14 cellular contexts compared by ENCODE assay signal in the genomic region with DNA sequence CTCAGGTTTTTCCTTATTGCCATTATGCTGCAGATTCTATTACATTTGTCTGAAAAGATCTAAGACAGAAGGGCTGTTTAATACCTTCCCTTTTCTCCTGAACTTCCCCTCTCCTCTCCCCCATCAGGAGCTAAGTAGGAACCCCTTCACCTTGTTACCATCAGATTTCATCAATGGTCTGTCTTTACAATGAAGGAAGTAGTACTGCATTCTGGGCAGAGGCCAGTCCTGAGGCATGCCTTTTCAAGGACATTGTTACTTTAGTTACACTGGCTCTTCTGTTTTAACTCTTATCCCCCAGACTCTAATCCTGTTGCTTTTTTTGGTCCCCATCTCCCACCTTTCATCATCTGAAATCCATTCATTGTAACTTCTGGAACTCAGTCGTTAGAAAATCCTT. TPM values are rescaled to one million over a fixed set of nuclear protein-coding genes. Genes with fewer than 3 reads are reported as not detected.
A peak's percentile ranks its signal among the peaks of the same experiment; 100 is the strongest.
DNase-seq lines count a peak whose midpoint lies in the region; ATAC-seq lines count a peak whose summit lies in the region.
"Had no signal": no experiment of that assay in that cellular context is flagged by ENCODE, and none has a peak within 500 bp of the region (broad histone marks: within the 10 kb centered on the region; RNA-seq: fewer than 3 reads in every experiment).

No MANE protein-coding gene starts in this region.

- H3K23ac ChIP-seq in mesendoderm (ENCODE audit: low read length), result no peak overlapping the region

- peaks cover 57% of the 10 kb centered on the region for H3K4me1 ChIP-seq in CD4-positive, CD25-positive, alpha-beta regulatory T cell (ENCODE audit: control insufficient read depth, insufficient read depth, low read length, poor library complexity, severe bottlenecking)
- peaks cover 8% of the 10 kb centered on the region for H3K4me1 ChIP-seq in mesendoderm (ENCODE audit: control insufficient read depth, low read depth, low read length)

- no peak overlapping the region for H2BK15ac ChIP-seq in mesendoderm (replicated peaks; ENCODE audit: low read depth)

- peak overlapping the region; percentile 39 for H3K4me3 ChIP-seq in CD4-positive, CD25-positive, alpha-beta regulatory T cell (ENCODE audit: low read depth, low read length)
- no peak overlapping the region for H3K4me3 ChIP-seq in mesendoderm (ENCODE audit: low read length)
- H3K4me3 ChIP-seq: body of pancreas, spleen had no signal

- no peak overlapping the region for H3K4ac ChIP-seq in mesendoderm (ENCODE audit: low read depth, low read length)

- H3K9me3 ChIP-seq in CD4-positive, CD25-positive, alpha-beta regulatory T cell (ENCODE audit: control insufficient read depth in 2 of 2, low read length in 2 of 2), result no peaks in the 10 kb centered on the region
- H3K9me3 ChIP-seq: body of pancreas, spleen had no signal

- no peaks in the 10 kb centered on the region for H3K27me3 ChIP-seq in CD4-positive, CD25-positive, alpha-beta regulatory T cell (ENCODE audit: control insufficient read depth, insufficient read depth, low read length)
- H3K27me3 ChIP-seq in mesendoderm (ENCODE audit: insufficient read depth, low read length, poor library complexity), result no peaks in the 10 kb centered on the region
- H3K27me3 ChIP-seq: body of pancreas, spleen had no signal

- H3K4me2 ChIP-seq in mesendoderm (ENCODE audit: low read length), result no peak overlapping the region

- H3K27ac ChIP-seq in CD4-positive, CD25-positive, alpha-beta regulatory T cell (ENCODE audit: insufficient read depth, low read length, poor library complexity, severe bottlenecking), result no peak overlapping the region
- no peak overlapping the region for H3K27ac ChIP-seq in mesendoderm (ENCODE audit: low read depth, low read length)
- H3K27ac ChIP-seq: spleen had no signal

- H3K9ac ChIP-seq in mesendoderm (ENCODE audit: low read length), result no peak overlapping the region

- no peaks in the 10 kb centered on the region for H3K36me3 ChIP-seq in CD4-positive, CD25-positive, alpha-beta regulatory T cell (ENCODE audit: control insufficient read depth, insufficient read depth, low read length)
- H3K36me3 ChIP-seq in mesendoderm (ENCODE audit: control insufficient read depth, insufficient read depth, low read length), result no peaks in the 10 kb centered on the region

- H3K4me3 Mint-ChIP-seq in CD4-positive, CD25-positive, alpha-beta regulatory T cell, result peak overlapping the region in 3 of 4 donors; percentile 9 to 72 (median 53)
- H3K4me3 Mint-ChIP-seq in activated naive CD8-positive, alpha-beta T cell, result peak overlapping the region; percentile 30

- no peak for ATAC-seq in CD4-positive, CD25-positive, alpha-beta regulatory T cell (ENCODE audit: low read depth in 2 of 2)
- ATAC-seq: body of pancreas had no signal

- no peak overlapping the region for H3K18ac ChIP-seq in mesendoderm (ENCODE audit: low read length)

- peaks cover 90% of the 10 kb centered on the region for H3K79me2 ChIP-seq in mesendoderm (ENCODE audit: control insufficient read depth, insufficient read depth, low read length)

- WGBS in mesendoderm (ENCODE audit: extremely low coverage, insufficient coverage, low lambda C conversion rate), result no CpG with 5 or more reads among the region's 1 CpG

- DNase-seq in AML-193 (lab: John Stamatoyannopoulos, UW), result peak; percentile 13 to 26
- DNase-seq in CD4-positive, CD25-positive, alpha-beta regulatory T cell, result no peak
- peak; percentile 16 for DNase-seq in mesendoderm
- DNase-seq in NAMALWA (ENCODE audit: low spot score), result no peak
- DNase-seq in NCI-H2081 treated with DMSO at 0.1 percent for 48 hours (lab: John Stamatoyannopoulos, UW), result no peak
- no peak for DNase-seq in HuH-7.5 (ENCODE audit: low spot score)
- DNase-seq: C1 segment of cervical spinal cord; effector CD8-positive, alpha-beta T cell; NCI-H1048; RPMI8226; spleen had no signal

- H3K27me3 Mint-ChIP-seq in CD4-positive, CD25-positive, alpha-beta regulatory T cell, result no peaks in the 10 kb centered on the region
- H3K27me3 Mint-ChIP-seq in activated naive CD8-positive, alpha-beta T cell, result no peaks in the 10 kb centered on the region

- H3K79me1 ChIP-seq in mesendoderm (ENCODE audit: low read length), result no peaks in the 10 kb centered on the region

- H2BK5ac ChIP-seq in mesendoderm (ENCODE audit: low read length), result no peak overlapping the region

- peaks cover 66 to 87% (median 80%) of the 10 kb centered on the region in 4 donors for H3K4me1 Mint-ChIP-seq in CD4-positive, CD25-positive, alpha-beta regulatory T cell
- peaks cover 84% of the 10 kb centered on the region for H3K4me1 Mint-ChIP-seq in activated naive CD8-positive, alpha-beta T cell (ENCODE audit: low read depth)

- no peak overlapping the region for H3K56ac ChIP-seq in mesendoderm (ENCODE audit: low read length)

- peak overlapping the region; percentile 0 to 76 (median 42) for H3K27ac Mint-ChIP-seq in CD4-positive, CD25-positive, alpha-beta regulatory T cell
- peak overlapping the region; percentile 62 for H3K27ac Mint-ChIP-seq in activated naive CD8-positive, alpha-beta T cell
- H3K27ac Mint-ChIP-seq: activated T-helper 2 cell treated with anti-CD3 and anti-CD28 coated beads, Interferon-gamma antibody, Interleukin-2, Interleukin-4, amounts not matched to agents 10 μg/mL and 5 μg/mL and 100 μg/mL, durations not matched to agents 14 hours and 24 hours and 36 hours had no signal

- no peak overlapping the region for H4K5ac ChIP-seq in mesendoderm (ENCODE audit: low read length)

- peaks cover 14% of the 10 kb centered on the region for H3K36me3 Mint-ChIP-seq in CD4-positive, CD25-positive, alpha-beta regulatory T cell
- H3K36me3 Mint-ChIP-seq in activated naive CD8-positive, alpha-beta T cell, result peaks cover 7% of the 10 kb centered on the region

- H4K8ac ChIP-seq in mesendoderm (ENCODE audit: low read depth, low read length), result no peak overlapping the region

- no peak overlapping the region for H2BK120ac ChIP-seq in mesendoderm (ENCODE audit: low read depth, low read length)

- H2AK5ac ChIP-seq in mesendoderm (ENCODE audit: low read length), result no peak overlapping the region

- H3K9me3 Mint-ChIP-seq in CD4-positive, CD25-positive, alpha-beta regulatory T cell, result peaks cover 0 to 2% (median 0%) of the 10 kb centered on the region in 7 donors
- no peaks in the 10 kb centered on the region for H3K9me3 Mint-ChIP-seq in activated naive CD8-positive, alpha-beta T cell (ENCODE audit: low read depth)
- H3K9me3 Mint-ChIP-seq: activated T-helper 2 cell treated with anti-CD3 and anti-CD28 coated beads, Interferon-gamma antibody, Interleukin-2, Interleukin-4, amounts not matched to agents 10 μg/mL and 5 μg/mL and 100 μg/mL, durations not matched to agents 14 hours and 24 hours and 36 hours had no signal

RNA-seq across cellular contexts. Expression of gene CTNNB1, which starts 8.1 kb away (rescaled TPM):
- 177 TPM for total RNA-seq in CD4-positive, CD25-positive, alpha-beta regulatory T cell
- polyA plus RNA-seq in CD4-positive, CD25-positive, alpha-beta regulatory T cell, result 10 to 100 TPM; 46.6 to 82.2 (median 47.4) TPM
- polyA plus RNA-seq in mesendoderm (2013, experiment 1 of 2), result 390 TPM
- 383 TPM for polyA plus RNA-seq in mesendoderm (2013, experiment 2 of 2)

Comparison
In these comparisons a context has a peak if more than half of its experiments do, and no peak if none do; other contexts are left out.
1. DNase-seq: peak in AML-193 (2 of 2) and mesendoderm (single experiment); none in CD4-positive, CD25-positive, alpha-beta regulatory T cell (0 of 3), NAMALWA (single experiment), NCI-H2081 treated with DMSO at 0.1 percent for 48 hours (single experiment) and HuH-7.5 (single experiment).